Comparison of ENCODE assay signal across 1 cellular context in the genomic region with DNA sequence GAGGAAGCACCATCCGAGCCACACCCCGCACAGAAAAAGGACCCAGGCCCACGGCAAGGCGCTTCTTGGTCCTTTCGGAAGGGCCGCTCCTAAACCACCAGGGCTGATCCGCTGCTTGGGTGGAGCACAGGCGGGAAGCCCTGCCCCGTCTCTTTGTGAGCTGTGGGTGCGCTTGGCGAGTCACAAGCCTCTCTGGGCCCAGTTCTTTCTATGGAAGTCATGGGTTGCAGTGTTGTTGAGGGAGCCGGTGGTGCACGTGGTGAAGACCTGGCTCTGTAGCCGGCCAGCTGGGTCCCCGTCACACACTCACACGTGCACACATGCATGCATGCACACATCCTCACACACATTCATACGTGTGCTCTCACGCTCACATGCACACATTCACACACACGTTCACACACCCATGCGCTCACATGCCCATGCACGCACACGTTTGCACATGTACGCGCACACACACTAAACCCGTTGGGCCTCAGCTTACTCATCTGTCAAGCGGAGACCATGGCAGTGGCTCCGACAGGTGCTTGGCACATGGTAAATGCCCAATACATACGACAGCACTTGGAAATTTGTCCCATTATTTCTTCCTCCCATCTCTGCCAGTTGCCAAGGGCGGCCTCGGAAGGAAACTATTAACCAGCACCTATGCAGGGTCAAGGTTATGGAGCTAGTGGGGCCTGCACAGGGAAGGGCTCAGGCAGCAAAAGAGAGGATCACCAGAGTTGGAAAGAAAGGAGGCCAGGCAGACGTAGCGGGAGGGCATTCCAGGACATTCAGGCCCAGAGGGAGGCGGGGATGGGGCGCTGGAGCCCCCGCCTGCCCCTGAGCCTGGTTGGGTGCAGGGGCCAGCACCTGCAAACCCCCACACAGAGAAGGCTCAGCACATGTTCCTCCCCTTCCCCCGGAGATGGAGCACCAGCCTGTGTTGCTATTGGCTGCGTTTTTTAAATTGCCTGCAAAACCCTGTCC.
TF ChIP-seq lines count a peak whose summit lies in the region.

No MANE protein-coding gene starts in this region.

TF ChIP-seq in H1, 55 proteins besides CTCF, POLR2A, EP300 and RAD21:
- TF ChIP-seq TEAD4 (IDR thresholded peaks at IDR 0.05; ENCODE audit: low read depth, low read length) = peak; percentile 42; the same call in 1 of the 2 replicates
- no peak for TF ChIP-seq CHD1 (IDR thresholded peaks at IDR 0.05; ENCODE audit: low read depth, low read length)
- TF ChIP-seq, protein P1, sequence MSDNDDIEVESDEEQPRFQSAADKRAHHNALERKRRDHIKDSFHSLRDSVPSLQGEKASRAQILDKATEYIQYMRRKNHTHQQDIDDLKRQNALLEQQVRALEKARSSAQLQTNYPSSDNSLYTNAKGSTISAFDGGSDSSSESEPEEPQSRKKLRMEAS (IDR thresholded peaks at IDR 0.05) = peak; percentile 8; the same call in 1 of the 2 replicates
- no peak for TF ChIP-seq CBX8 (IDR thresholded peaks at IDR 0.05; ENCODE audit: borderline replicate concordance, low read depth, low read length)
